Comparison of ENCODE assay signal across 16 cellular contexts in the genomic region with DNA sequence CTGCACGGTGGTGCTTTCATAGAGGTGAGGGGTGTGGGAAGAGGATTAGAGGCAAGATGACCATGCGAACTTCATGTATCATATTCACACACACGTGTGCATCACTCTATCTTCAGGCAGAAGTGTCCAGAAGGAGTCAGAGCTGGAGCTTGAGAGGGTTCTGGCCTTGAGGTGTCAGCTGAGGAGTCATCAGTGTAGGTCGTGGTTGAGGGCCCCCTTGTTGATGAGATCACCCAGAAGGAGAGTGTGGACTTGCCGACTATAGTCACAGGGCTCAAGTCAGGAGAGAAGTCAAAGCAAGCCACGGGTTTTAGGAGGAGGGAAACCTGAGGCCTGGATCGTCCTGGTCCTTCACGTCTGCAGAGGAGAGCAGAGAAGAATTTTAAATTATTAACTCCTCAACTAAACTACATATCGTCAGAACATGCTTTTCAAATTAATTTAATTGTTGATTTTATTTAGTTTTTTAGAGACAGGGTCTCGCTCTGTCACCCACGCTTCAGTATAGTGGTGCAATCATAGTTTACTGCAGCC. TPM values are rescaled to one million over a fixed set of nuclear protein-coding genes. Genes with fewer than 3 reads are reported as not detected.
"Had no signal": no experiment of that assay in that cellular context is flagged by ENCODE, and none has a peak within 500 bp of the region (broad histone marks: within the 10 kb centered on the region; RNA-seq: fewer than 3 reads in every experiment).

No MANE protein-coding gene starts in this region.

- DNase-seq: activated B cell treated with CpG ODN at 0.5 μM for 24 hours; activated CD4-positive, alpha-beta T cell treated with anti-CD3 and anti-CD28 coated beads, Interleukin-2, amount 10 ng/mL, durations not matched to agents 24 days and 14 days; activated CD8-positive, alpha-beta memory T cell treated with anti-CD3 and anti-CD28 coated beads, Interleukin-2, amount 50 U/mL, for 48 hours; activated effector memory CD4-positive, alpha-beta T cell treated with anti-CD3 and anti-CD28 coated beads, Interleukin-2, amount 50 U/mL, for 16 hours; activated naive CD4-positive, alpha-beta T cell treated with anti-CD3 and anti-CD28 coated beads, Interleukin-2, amount 50 U/mL, for 16 hours; aorta; heart right ventricle; naive thymus-derived CD4-positive, alpha-beta T cell; retina; stimulated activated CD4-positive, alpha-beta T cell treated with anti-CD3 and anti-CD28 coated beads, Interleukin-4, amount 100 ng/mL, for 24 hours; T-helper 9 cell; transverse colon had no signal

- H3K27me3 ChIP-seq: heart right ventricle, neural progenitor cell, transverse colon had no signal

- H3K36me3 ChIP-seq: neural progenitor cell, transverse colon had no signal

- H3K9me3 ChIP-seq: heart right ventricle, transverse colon had no signal

- H3K4me3 ChIP-seq: heart right ventricle, lung, neural progenitor cell, transverse colon had no signal

- ATAC-seq: heart right ventricle; left lobe of liver; naive thymus-derived CD4-positive, alpha-beta T cell had no signal

- H3K27ac ChIP-seq: epithelial cell of prostate, heart right ventricle, transverse colon had no signal

RNA-seq across cellular contexts. Expression of gene EML1, which starts 25.4 kb away (rescaled TPM):
- total RNA-seq: activated B cell treated with CpG ODN at 0.5 μM for 24 hours; naive thymus-derived CD4-positive, alpha-beta T cell had no signal
